In the genomic region with DNA sequence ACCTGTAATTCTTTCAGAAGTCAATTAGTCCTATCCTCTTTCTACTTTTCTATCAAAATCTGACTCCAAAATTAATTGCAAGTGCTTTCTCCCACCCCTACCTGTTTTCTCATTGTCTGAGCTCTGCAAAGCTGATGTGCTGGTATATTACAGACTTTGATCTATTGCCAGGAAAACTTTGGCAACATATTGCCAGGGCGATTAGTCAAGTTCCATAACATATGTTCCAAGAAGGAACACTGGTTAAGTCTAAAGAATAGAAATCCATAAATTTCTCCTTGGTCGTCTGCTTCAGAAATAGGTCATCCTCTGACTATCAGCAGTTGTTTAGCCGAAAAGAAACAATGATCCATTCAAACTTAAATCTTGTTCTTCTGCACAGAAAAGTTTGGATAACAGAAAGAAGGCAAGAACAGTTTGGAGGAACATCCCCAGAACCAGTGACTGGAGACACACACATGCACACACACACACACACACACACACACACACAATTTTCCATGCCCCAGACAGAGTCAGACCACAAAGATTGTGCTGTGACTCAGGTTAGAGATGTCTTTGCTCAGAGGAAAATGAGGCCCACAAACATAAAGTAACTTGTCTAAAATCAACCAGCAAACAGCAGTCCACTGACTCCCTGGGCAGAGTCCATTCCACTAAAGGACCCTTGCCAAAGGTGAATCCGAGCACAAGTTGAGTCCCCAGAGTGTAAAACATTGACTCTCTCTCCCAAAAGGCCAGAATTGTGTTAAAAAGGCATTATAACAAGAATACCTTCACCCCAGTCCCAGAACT, we compare ENCODE assay signal across 1 cellular context.
A peak's percentile ranks its signal among the peaks of the same experiment; 100 is the strongest.
TF ChIP-seq lines count a peak whose summit lies in the region.

No MANE protein-coding gene starts in this region.

TF ChIP-seq in HepG2, 621 proteins besides CTCF, POLR2A, EP300 and RAD21 (continued from another document and continues in another):
- TF ChIP-seq, protein P1, sequence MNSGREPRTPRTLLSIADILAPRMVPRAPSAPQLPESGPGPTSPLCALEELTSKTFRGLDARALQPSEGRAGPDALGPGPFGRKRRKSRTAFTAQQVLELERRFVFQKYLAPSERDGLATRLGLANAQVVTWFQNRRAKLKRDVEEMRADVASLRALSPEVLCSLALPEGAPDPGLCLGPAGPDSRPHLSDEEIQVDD (CRISPR knock-in tag; IDR thresholded peaks at IDR 0.05; ENCODE audit: borderline replicate concordance): no peak
- TF ChIP-seq, protein P2, sequence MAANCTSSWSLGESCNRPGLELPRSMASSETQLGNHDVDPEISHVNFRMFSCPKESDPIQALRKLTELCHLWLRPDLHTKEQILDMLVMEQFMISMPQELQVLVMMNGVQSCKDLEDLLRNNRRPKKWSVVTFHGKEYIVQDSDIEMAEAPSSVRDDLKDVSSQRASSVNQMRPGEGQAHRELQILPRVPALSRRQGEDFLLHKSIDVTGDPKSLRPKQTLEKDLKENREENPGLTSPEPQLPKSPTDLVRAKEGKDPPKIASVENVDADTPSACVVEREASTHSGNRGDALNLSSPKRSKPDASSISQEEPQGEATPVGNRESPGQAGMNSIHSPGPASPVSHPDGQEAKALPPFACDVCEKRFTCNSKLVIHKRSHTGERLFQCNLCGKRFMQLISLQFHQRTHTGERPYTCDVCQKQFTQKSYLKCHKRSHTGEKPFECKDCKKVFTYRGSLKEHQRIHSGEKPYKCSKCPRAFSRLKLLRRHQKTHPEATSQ (CRISPR knock-in tag; IDR thresholded peaks at IDR 0.05; ENCODE audit: borderline replicate concordance): 0 out of 2 replicates have a peak, but pooled peaks have one; percentile 35
- TF ChIP-seq, protein P3, sequence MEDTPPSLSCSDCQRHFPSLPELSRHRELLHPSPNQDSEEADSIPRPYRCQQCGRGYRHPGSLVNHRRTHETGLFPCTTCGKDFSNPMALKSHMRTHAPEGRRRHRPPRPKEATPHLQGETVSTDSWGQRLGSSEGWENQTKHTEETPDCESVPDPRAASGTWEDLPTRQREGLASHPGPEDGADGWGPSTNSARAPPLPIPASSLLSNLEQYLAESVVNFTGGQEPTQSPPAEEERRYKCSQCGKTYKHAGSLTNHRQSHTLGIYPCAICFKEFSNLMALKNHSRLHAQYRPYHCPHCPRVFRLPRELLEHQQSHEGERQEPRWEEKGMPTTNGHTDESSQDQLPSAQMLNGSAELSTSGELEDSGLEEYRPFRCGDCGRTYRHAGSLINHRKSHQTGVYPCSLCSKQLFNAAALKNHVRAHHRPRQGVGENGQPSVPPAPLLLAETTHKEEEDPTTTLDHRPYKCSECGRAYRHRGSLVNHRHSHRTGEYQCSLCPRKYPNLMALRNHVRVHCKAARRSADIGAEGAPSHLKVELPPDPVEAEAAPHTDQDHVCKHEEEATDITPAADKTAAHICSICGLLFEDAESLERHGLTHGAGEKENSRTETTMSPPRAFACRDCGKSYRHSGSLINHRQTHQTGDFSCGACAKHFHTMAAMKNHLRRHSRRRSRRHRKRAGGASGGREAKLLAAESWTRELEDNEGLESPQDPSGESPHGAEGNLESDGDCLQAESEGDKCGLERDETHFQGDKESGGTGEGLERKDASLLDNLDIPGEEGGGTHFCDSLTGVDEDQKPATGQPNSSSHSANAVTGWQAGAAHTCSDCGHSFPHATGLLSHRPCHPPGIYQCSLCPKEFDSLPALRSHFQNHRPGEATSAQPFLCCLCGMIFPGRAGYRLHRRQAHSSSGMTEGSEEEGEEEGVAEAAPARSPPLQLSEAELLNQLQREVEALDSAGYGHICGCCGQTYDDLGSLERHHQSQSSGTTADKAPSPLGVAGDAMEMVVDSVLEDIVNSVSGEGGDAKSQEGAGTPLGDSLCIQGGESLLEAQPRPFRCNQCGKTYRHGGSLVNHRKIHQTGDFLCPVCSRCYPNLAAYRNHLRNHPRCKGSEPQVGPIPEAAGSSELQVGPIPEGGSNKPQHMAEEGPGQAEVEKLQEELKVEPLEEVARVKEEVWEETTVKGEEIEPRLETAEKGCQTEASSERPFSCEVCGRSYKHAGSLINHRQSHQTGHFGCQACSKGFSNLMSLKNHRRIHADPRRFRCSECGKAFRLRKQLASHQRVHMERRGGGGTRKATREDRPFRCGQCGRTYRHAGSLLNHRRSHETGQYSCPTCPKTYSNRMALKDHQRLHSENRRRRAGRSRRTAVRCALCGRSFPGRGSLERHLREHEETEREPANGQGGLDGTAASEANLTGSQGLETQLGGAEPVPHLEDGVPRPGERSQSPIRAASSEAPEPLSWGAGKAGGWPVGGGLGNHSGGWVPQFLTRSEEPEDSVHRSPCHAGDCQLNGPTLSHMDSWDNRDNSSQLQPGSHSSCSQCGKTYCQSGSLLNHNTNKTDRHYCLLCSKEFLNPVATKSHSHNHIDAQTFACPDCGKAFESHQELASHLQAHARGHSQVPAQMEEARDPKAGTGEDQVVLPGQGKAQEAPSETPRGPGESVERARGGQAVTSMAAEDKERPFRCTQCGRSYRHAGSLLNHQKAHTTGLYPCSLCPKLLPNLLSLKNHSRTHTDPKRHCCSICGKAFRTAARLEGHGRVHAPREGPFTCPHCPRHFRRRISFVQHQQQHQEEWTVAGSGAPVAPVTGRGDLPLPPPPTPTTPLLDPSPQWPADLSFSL (CRISPR knock-in tag; IDR thresholded peaks at IDR 0.05): peak; percentile 92
- TF ChIP-seq NFATC3 (CRISPR knock-in tag; IDR thresholded peaks at IDR 0.05) (no peak), ZNF331 (CRISPR knock-in tag; IDR thresholded peaks at IDR 0.05) (no peak), ATM (IDR thresholded peaks at IDR 0.05; ENCODE audit: borderline replicate concordance) (no peak), ZNF564 (CRISPR knock-in tag; IDR thresholded peaks at IDR 0.05) (0 out of 2 replicates have a peak, but pooled peaks have one; percentile 10), ZNF644 (CRISPR knock-in tag; IDR thresholded peaks at IDR 0.05; ENCODE audit: low read depth) (peak; percentile 37; the same call in 1 of the 2 replicates), ZNF264 (CRISPR knock-in tag; IDR thresholded peaks at IDR 0.05) (0 out of 2 replicates have a peak, but pooled peaks have one; percentile 53), ZNF678 (CRISPR knock-in tag; IDR thresholded peaks at IDR 0.05) (no peak), ZNF788 (CRISPR knock-in tag; IDR thresholded peaks at IDR 0.05; ENCODE audit: borderline replicate concordance) (no peak), SAFB2 (CRISPR knock-in tag; IDR thresholded peaks at IDR 0.05; ENCODE audit: borderline replicate concordance, low read depth) (no peak), SP1 (IDR thresholded peaks at IDR 0.05) (no peak), SP1 (CRISPR knock-in tag; IDR thresholded peaks at IDR 0.05) (no peak), ZNF501 (CRISPR knock-in tag; IDR thresholded peaks at IDR 0.05) (peak; percentile 66; the same call in 1 of the 2 replicates), ZNF205 (CRISPR knock-in tag; IDR thresholded peaks at IDR 0.05) (no peak), PCBP1 (IDR thresholded peaks at IDR 0.05; ENCODE audit: borderline replicate concordance, low read depth, low read length) (no peak), ZNF326 (CRISPR knock-in tag; IDR thresholded peaks at IDR 0.05; ENCODE audit: borderline replicate concordance) (no peak), NFE2 (CRISPR knock-in tag; IDR thresholded peaks at IDR 0.05) (no peak)
- TF ChIP-seq, protein P4, sequence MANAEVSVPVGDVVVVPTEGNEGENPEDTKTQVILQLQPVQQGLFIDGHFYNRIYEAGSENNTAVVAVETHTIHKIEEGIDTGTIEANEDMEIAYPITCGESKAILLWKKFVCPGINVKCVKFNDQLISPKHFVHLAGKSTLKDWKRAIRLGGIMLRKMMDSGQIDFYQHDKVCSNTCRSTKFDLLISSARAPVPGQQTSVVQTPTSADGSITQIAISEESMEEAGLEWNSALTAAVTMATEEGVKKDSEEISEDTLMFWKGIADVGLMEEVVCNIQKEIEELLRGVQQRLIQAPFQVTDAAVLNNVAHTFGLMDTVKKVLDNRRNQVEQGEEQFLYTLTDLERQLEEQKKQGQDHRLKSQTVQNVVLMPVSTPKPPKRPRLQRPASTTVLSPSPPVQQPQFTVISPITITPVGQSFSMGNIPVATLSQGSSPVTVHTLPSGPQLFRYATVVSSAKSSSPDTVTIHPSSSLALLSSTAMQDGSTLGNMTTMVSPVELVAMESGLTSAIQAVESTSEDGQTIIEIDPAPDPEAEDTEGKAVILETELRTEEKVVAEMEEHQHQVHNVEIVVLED (CRISPR knock-in tag; IDR thresholded peaks at IDR 0.05; ENCODE audit: borderline replicate concordance): no peak
- TF ChIP-seq, protein P5, sequence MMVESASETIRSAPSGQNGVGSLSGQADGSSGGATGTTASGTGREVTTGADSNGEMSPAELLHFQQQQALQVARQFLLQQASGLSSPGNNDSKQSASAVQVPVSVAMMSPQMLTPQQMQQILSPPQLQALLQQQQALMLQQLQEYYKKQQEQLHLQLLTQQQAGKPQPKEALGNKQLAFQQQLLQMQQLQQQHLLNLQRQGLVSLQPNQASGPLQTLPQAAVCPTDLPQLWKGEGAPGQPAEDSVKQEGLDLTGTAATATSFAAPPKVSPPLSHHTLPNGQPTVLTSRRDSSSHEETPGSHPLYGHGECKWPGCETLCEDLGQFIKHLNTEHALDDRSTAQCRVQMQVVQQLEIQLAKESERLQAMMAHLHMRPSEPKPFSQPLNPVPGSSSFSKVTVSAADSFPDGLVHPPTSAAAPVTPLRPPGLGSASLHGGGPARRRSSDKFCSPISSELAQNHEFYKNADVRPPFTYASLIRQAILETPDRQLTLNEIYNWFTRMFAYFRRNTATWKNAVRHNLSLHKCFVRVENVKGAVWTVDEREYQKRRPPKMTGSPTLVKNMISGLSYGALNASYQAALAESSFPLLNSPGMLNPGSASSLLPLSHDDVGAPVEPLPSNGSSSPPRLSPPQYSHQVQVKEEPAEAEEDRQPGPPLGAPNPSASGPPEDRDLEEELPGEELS (CRISPR knock-in tag; IDR thresholded peaks at IDR 0.05): peak; percentile 38; the same call in 1 of the 2 replicates
- TF ChIP-seq, protein P6, sequence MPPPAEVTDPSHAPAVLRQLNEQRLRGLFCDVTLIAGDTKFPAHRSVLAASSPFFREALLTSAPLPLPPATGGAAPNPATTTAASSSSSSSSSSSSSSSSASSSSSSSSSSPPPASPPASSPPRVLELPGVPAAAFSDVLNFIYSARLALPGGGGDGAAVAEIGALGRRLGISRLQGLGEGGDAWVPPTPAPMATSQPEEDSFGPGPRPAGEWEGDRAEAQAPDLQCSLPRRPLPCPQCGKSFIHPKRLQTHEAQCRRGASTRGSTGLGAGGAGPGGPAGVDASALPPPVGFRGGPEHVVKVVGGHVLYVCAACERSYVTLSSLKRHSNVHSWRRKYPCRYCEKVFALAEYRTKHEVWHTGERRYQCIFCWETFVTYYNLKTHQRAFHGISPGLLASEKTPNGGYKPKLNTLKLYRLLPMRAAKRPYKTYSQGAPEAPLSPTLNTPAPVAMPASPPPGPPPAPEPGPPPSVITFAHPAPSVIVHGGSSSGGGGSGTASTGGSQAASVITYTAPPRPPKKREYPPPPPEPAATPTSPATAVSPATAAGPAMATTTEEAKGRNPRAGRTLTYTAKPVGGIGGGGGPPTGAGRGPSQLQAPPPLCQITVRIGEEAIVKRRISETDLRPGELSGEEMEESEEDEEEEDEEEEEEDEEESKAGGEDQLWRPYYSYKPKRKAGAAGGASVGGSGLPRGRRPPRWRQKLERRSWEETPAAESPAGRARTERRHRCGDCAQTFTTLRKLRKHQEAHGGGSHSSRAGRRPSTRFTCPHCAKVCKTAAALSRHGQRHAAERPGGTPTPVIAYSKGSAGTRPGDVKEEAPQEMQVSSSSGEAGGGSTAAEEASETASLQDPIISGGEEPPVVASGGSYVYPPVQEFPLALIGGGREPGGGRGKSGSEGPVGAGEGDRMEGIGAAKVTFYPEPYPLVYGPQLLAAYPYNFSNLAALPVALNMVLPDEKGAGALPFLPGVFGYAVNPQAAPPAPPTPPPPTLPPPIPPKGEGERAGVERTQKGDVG (CRISPR knock-in tag; IDR thresholded peaks at IDR 0.05; ENCODE audit: borderline replicate concordance): no peak
- TF ChIP-seq, protein P7, sequence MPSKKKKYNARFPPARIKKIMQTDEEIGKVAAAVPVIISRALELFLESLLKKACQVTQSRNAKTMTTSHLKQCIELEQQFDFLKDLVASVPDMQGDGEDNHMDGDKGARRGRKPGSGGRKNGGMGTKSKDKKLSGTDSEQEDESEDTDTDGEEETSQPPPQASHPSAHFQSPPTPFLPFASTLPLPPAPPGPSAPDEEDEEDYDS (CRISPR knock-in tag; IDR thresholded peaks at IDR 0.05): no peak
- TF ChIP-seq, protein P8, sequence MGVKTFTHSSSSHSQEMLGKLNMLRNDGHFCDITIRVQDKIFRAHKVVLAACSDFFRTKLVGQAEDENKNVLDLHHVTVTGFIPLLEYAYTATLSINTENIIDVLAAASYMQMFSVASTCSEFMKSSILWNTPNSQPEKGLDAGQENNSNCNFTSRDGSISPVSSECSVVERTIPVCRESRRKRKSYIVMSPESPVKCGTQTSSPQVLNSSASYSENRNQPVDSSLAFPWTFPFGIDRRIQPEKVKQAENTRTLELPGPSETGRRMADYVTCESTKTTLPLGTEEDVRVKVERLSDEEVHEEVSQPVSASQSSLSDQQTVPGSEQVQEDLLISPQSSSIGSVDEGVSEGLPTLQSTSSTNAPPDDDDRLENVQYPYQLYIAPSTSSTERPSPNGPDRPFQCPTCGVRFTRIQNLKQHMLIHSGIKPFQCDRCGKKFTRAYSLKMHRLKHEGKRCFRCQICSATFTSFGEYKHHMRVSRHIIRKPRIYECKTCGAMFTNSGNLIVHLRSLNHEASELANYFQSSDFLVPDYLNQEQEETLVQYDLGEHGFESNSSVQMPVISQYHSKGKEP (CRISPR knock-in tag; IDR thresholded peaks at IDR 0.05): no peak
- TF ChIP-seq, protein P9, sequence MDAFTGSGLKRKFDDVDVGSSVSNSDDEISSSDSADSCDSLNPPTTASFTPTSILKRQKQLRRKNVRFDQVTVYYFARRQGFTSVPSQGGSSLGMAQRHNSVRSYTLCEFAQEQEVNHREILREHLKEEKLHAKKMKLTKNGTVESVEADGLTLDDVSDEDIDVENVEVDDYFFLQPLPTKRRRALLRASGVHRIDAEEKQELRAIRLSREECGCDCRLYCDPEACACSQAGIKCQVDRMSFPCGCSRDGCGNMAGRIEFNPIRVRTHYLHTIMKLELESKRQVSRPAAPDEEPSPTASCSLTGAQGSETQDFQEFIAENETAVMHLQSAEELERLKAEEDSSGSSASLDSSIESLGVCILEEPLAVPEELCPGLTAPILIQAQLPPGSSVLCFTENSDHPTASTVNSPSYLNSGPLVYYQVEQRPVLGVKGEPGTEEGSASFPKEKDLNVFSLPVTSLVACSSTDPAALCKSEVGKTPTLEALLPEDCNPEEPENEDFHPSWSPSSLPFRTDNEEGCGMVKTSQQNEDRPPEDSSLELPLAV (CRISPR knock-in tag; conservative IDR thresholded peaks at IDR 0.05; ENCODE audit: low read depth): no peak
